Comparison of ENCODE assay signal across 29 cellular contexts in genomic region chr22:43424865-43425630, GRCh38. TPM values are rescaled to one million over a fixed set of nuclear protein-coding genes. Genes with fewer than 3 reads are reported as not detected.
"Had no signal": no experiment of that assay in that cellular context is flagged by ENCODE, and none has a peak within 500 bp of the region (broad histone marks: within the 10 kb centered on the region; RNA-seq: fewer than 3 reads in every experiment).

No MANE protein-coding gene starts in this region.

- ATAC-seq: activated CD8-positive, alpha-beta T cell treated with anti-CD3 and anti-CD28 coated beads for 36 hours; activated naive CD8-positive, alpha-beta T cell treated with anti-CD3 and anti-CD28 coated beads, Interleukin-2, amount 50 U/mL, for 24 hours; activated T-cell treated with anti-CD3 and anti-CD28 coated beads, Interleukin-2, amount 50 U/mL, for 4 hours; activated T-helper 17 cell treated with anti-CD3 and anti-CD28 coated beads, Interleukin-2, amount 50 U/mL, for 72 hours; body of pancreas; heart left ventricle; left lobe of liver; right cardiac atrium; stimulated activated naive CD8-positive, alpha-beta T cell treated with anti-CD3 and anti-CD28 coated beads, Interleukin-15, Interleukin-2, amounts not matched to agents 100 U/mL and 50 U/mL, for 24 hours; WTC11 had no signal

- H3K27ac ChIP-seq: body of pancreas, heart left ventricle, SK-N-MC, testis, transverse colon had no signal

- H3K9me3 Mint-ChIP-seq: activated CD8-positive, alpha-beta T cell treated with anti-CD3 and anti-CD28 coated beads for 36 hours; activated naive CD4-positive, alpha-beta T cell treated with anti-CD3 and anti-CD28 coated beads, Interleukin-2, amount 50 U/mL, for 24 hours; activated naive CD8-positive, alpha-beta T cell treated with anti-CD3 and anti-CD28 coated beads, Interleukin-2, amount 50 U/mL, for 24 hours; activated T-cell treated with anti-CD3 and anti-CD28 coated beads, Interleukin-2, amount 50 U/mL, for 4 hours; activated T-helper 17 cell treated with anti-CD3 and anti-CD28 coated beads, Interleukin-2, amount 50 U/mL, for 72 hours; immature natural killer cell; naive B cell; WTC11 had no signal

- H3K4me1 Mint-ChIP-seq: activated naive CD4-positive, alpha-beta T cell treated with anti-CD3 and anti-CD28 coated beads, Interleukin-2, amount 50 U/mL, for 24 hours; activated naive CD8-positive, alpha-beta T cell treated with anti-CD3 and anti-CD28 coated beads, Interleukin-2, amount 50 U/mL, for 24 hours; activated T-helper 17 cell treated with anti-CD3 and anti-CD28 coated beads, Interleukin-2, amount 50 U/mL, for 72 hours; immature natural killer cell; naive B cell; WTC11 had no signal

- DNase-seq: activated CD4-positive, alpha-beta T cell treated with anti-CD3 and anti-CD28 coated beads for 1 hour; activated CD4-positive, alpha-beta T cell treated with anti-CD3 and anti-CD28 coated beads, Interleukin-2, amount 50 U/mL, for 1 hour; activated CD8-positive, alpha-beta T cell treated with anti-CD3 and anti-CD28 coated beads for 36 hours; activated naive CD8-positive, alpha-beta T cell treated with anti-CD3 and anti-CD28 coated beads, Interleukin-2, amount 50 U/mL, for 24 hours; activated T-cell treated with anti-CD3 and anti-CD28 coated beads, Interleukin-2, amount 50 U/mL, for 4 hours; body of pancreas; cerebellar nuclear complex; cortex of kidney; foreskin fibroblast; hypothalamus; immature natural killer cell; naive B cell; stimulated activated CD4-positive, alpha-beta T cell treated with anti-CD3 and anti-CD28 coated beads, Interleukin-12 subunit alpha, Interleukin-12 subunit beta, amount 100 ng/mL, for 4 hours; stimulated activated CD4-positive, alpha-beta T cell treated with anti-CD3 and anti-CD28 coated beads, Interleukin-4, amount 100 ng/mL, for 1 hour; stimulated activated naive CD8-positive, alpha-beta T cell treated with anti-CD3 and anti-CD28 coated beads, Interleukin-15, Interleukin-2, amounts not matched to agents 100 U/mL and 50 U/mL, for 24 hours; testis; transverse colon had no signal

- H3K27ac Mint-ChIP-seq: activated CD8-positive, alpha-beta T cell treated with anti-CD3 and anti-CD28 coated beads for 36 hours; activated naive CD4-positive, alpha-beta T cell treated with anti-CD3 and anti-CD28 coated beads, Interleukin-2, amount 50 U/mL, for 24 hours; activated naive CD8-positive, alpha-beta T cell treated with anti-CD3 and anti-CD28 coated beads, Interleukin-2, amount 50 U/mL, for 24 hours; activated T-helper 17 cell treated with anti-CD3 and anti-CD28 coated beads, Interleukin-2, amount 50 U/mL, for 72 hours; immature natural killer cell; naive B cell; WTC11 had no signal

- H3K4me3 Mint-ChIP-seq: activated CD8-positive, alpha-beta T cell treated with anti-CD3 and anti-CD28 coated beads for 36 hours; activated naive CD4-positive, alpha-beta T cell treated with anti-CD3 and anti-CD28 coated beads, Interleukin-2, amount 50 U/mL, for 24 hours; activated naive CD8-positive, alpha-beta T cell treated with anti-CD3 and anti-CD28 coated beads, Interleukin-2, amount 50 U/mL, for 24 hours; activated T-cell treated with anti-CD3 and anti-CD28 coated beads, Interleukin-2, amount 50 U/mL, for 4 hours; activated T-helper 17 cell treated with anti-CD3 and anti-CD28 coated beads, Interleukin-2, amount 50 U/mL, for 72 hours; immature natural killer cell; naive B cell; WTC11 had no signal

- H3K36me3 Mint-ChIP-seq: activated naive CD4-positive, alpha-beta T cell treated with anti-CD3 and anti-CD28 coated beads, Interleukin-2, amount 50 U/mL, for 24 hours; immature natural killer cell; naive B cell; WTC11 had no signal

RNA-seq across cellular contexts. Expression of gene MPPED1, which starts 13.2 kb away (rescaled TPM):
- total RNA-seq: activated CD8-positive, alpha-beta T cell treated with anti-CD3 and anti-CD28 coated beads for 36 hours; activated T-cell treated with anti-CD3 and anti-CD28 coated beads, Interleukin-2, amount 50 U/mL, for 4 hours; activated T-helper 17 cell treated with anti-CD3 and anti-CD28 coated beads, Interleukin-2, amount 50 U/mL, for 72 hours; body of pancreas; endothelial cell of umbilical vein; fibroblast of lung; kidney epithelial cell; omental fat pad; T-helper 1 cell treated with Interleukin-12 subunit alpha and Interleukin-12 subunit beta and Interleukin-4 antibody, amounts not matched to agents 30 ng/mL and 1 ng/mL, for 36 hours; transverse colon had no signal
